ENCODE assay signal across 1 cellular context in the genomic region with DNA sequence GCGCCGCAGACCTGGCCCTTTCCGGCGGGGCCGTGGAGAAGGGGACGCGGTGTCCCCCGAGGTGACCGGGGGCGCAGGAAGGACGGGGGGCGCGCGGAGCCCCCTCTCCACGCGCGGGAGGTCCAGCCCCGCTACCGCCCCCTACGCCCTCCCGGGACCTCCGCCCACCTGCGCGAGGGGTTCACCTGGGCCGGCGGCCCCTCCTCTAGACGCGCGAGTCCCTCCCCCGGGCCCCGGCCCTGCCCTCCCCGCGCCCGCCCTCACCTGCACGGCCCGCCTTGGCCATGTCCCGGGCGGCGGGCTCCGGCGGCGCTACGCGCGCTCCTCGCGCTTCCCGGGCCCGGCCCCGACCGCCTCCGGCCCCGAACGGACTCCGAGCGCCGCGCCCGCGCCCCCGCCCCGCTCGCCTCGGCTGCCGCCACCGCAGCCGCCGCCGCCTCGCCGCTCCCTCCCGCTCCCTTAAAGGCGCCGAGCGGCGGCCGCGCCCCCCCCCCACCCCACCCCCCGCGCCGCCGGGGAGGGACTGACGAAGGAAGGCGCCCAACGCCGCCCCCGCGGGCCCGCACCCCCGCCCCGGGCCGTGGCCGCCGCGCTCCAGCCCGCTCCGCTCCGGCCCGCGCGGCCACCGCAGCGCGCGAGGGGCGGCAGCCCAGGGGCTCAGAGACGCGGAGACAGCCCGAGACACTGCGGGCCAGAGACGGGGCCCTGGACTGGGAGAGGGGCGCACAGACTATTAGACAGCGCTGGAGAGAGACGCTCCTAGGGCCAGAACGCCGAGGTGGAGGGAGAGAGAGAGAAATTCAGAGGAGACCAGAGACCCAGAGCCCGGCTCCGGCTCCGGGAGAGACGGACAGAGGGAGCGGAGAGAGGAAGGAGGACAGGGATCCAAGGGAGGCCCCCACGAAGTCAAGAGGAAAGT.
TF ChIP-seq lines count a peak whose summit lies in the region.

A gene (minus strand): TSS at position 435 of the 919 bp plus-strand sequence. CDS start 149 bp downstream, at position 286.

TF ChIP-seq in HEK293, 187 proteins besides CTCF, POLR2A, EP300 and RAD21 (continued from another document):
- TF ChIP-seq, protein P1, sequence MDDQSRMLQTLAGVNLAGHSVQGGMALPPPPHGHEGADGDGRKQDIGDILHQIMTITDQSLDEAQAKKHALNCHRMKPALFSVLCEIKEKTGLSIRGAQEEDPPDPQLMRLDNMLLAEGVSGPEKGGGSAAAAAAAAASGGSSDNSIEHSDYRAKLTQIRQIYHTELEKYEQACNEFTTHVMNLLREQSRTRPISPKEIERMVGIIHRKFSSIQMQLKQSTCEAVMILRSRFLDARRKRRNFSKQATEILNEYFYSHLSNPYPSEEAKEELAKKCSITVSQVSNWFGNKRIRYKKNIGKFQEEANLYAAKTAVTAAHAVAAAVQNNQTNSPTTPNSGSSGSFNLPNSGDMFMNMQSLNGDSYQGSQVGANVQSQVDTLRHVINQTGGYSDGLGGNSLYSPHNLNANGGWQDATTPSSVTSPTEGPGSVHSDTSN (CRISPR knock-in tag; IDR thresholded peaks at IDR 0.05), result no peak
- TF ChIP-seq, protein P2, sequence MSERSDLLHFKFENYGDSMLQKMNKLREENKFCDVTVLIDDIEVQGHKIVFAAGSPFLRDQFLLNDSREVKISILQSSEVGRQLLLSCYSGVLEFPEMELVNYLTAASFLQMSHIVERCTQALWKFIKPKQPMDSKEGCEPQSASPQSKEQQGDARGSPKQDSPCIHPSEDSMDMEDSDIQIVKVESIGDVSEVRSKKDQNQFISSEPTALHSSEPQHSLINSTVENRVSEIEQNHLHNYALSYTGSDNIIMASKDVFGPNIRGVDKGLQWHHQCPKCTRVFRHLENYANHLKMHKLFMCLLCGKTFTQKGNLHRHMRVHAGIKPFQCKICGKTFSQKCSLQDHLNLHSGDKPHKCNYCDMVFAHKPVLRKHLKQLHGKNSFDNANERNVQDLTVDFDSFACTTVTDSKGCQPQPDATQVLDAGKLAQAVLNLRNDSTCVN (tag by site-specific recombination; optimal IDR thresholded peaks at IDR 0.05), result peak; percentile 37
- TF ChIP-seq ZNF274 (IDR thresholded peaks at IDR 0.05; ENCODE audit: low read length) (no peak), ZNF274 (tag by site-specific recombination; IDR thresholded peaks at IDR 0.05; ENCODE audit: borderline replicate concordance) (no peak), GLIS1 (tag by site-specific recombination; IDR thresholded peaks at IDR 0.05) (0 out of 2 replicates have a peak, but pooled peaks have one; percentile 7), ZNF792 (tag by site-specific recombination; IDR thresholded peaks at IDR 0.05) (no peak), SP3 (tag by site-specific recombination; IDR thresholded peaks at IDR 0.05) (peak; percentile 72)
TF ChIP-seq in HEK293: peak in this region for 10.
